2 cellular contexts compared by ENCODE assay signal in genomic region chrX:97006167-97006566, GRCh38.
A peak's percentile ranks its signal among the peaks of the same experiment; 100 is the strongest.
TF ChIP-seq lines count a peak whose summit lies in the region.

No MANE protein-coding gene starts in this region.

TF ChIP-seq in liver, 16 proteins besides CTCF, POLR2A, EP300 and RAD21 (continued from another document):
- TF ChIP-seq REST (IDR thresholded peaks at IDR 0.05): peak; percentile 87
TF ChIP-seq in liver: peak in this region for 1.

TF ChIP-seq in HEK293, 187 proteins besides CTCF, POLR2A, EP300 and RAD21:
- TF ChIP-seq REST (tag by site-specific recombination; IDR thresholded peaks at IDR 0.05): peak; percentile 80
- no peak for TF ChIP-seq ZNF280D (tag by site-specific recombination; IDR thresholded peaks at IDR 0.05)
- no peak for TF ChIP-seq ZNF561 (tag by site-specific recombination; IDR thresholded peaks at IDR 0.05; ENCODE audit: borderline replicate concordance)
